In genomic region chr4:26757751-26758150, GRCh38 we compare ENCODE assay signal across 39 cellular contexts.
"Had no signal": no experiment of that assay in that cellular context is flagged by ENCODE, and none has a peak within 500 bp of the region (broad histone marks: within the 10 kb centered on the region; RNA-seq: fewer than 3 reads in every experiment).

No MANE protein-coding gene starts in this region.

- H3K4me1 Mint-ChIP-seq: activated naive CD4-positive, alpha-beta T cell treated with anti-CD3 and anti-CD28 coated beads, Interleukin-2, amount 50 U/mL, for 24 hours; activated T-helper 17 cell treated with anti-CD3 and anti-CD28 coated beads, Interleukin-2, amount 50 U/mL, for 72 hours had no signal

- H3K4me3 ChIP-seq: adrenal gland, ascending aorta, body of pancreas, breast epithelium, cardiac muscle cell had no signal

- ATAC-seq: activated naive CD4-positive, alpha-beta T cell treated with anti-CD3 and anti-CD28 coated beads, Interleukin-2, amount 50 U/mL, for 72 hours; activated naive CD8-positive, alpha-beta T cell treated with anti-CD3 and anti-CD28 coated beads, Interleukin-2, amount 50 U/mL, for 24 hours; activated T-cell treated with anti-CD3 and anti-CD28 coated beads, Interleukin-2, amount 50 U/mL, for 4 hours; activated T-cell treated with anti-CD3 and anti-CD28 coated beads, Interleukin-2, amount 50 U/mL, for 72 hours; activated T-helper 17 cell treated with anti-CD3 and anti-CD28 coated beads, Interleukin-2, amount 50 U/mL, for 72 hours; body of pancreas had no signal

- H3K4me1 ChIP-seq: adrenal gland, ascending aorta, body of pancreas, breast epithelium had no signal

- DNase-seq: activated effector memory CD4-positive, alpha-beta T cell treated with anti-CD3 and anti-CD28 coated beads, Interleukin-2, amount 50 U/mL, for 16 hours; activated effector memory CD4-positive, alpha-beta T cell treated with Interleukin-2 at 50 U/mL for 16 hours; activated gamma-delta T cell; activated gamma-delta T cell treated with Interleukin-2 at 50 U/mL for 16 hours; activated naive CD4-positive, alpha-beta T cell; activated naive CD4-positive, alpha-beta T cell treated with anti-CD3 and anti-CD28 coated beads for 36 hours; activated naive CD4-positive, alpha-beta T cell treated with anti-CD3 and anti-CD28 coated beads, Interleukin-2, amount 10 ng/mL, durations not matched to agents 7 days and 5 days; activated naive CD4-positive, alpha-beta T cell treated with anti-CD3 and anti-CD28 coated beads, Interleukin-2, amount 50 U/mL, for 16 hours; activated naive CD4-positive, alpha-beta T cell treated with Interleukin-2 at 50 U/mL for 16 hours; activated naive CD8-positive, alpha-beta T cell treated with anti-CD3 and anti-CD28 coated beads for 36 hours; activated naive CD8-positive, alpha-beta T cell treated with anti-CD3 and anti-CD28 coated beads, Interleukin-2, amount 10 ng/mL, durations not matched to agents 7 days and 5 days; activated naive CD8-positive, alpha-beta T cell treated with anti-CD3 and anti-CD28 coated beads, Interleukin-2, amount 50 U/mL, for 24 hours; activated T-cell treated with anti-CD3 and anti-CD28 coated beads, Interleukin-2, amount 50 U/mL, for 1 hour; activated T-cell treated with anti-CD3 and anti-CD28 coated beads, Interleukin-2, amount 50 U/mL, for 24 hours; activated T-cell treated with anti-CD3 and anti-CD28 coated beads, Interleukin-2, amount 50 U/mL, for 4 hours; activated T-cell treated with anti-CD3 and anti-CD28 coated beads, Interleukin-2, amount 50 U/mL, for 48 hours; activated T-cell treated with anti-CD3 and anti-CD28 coated beads, Interleukin-2, amount 50 U/mL, for 72 hours; adrenal gland; amniotic stem cell; amygdala; anterior cingulate cortex; aorta; body of pancreas; brain microvascular endothelial cell; caudate nucleus; central memory CD4-positive, alpha-beta T cell; cerebellar nuclear complex had no signal

- H3K27ac ChIP-seq: adrenal gland, ascending aorta, body of pancreas, brain microvascular endothelial cell, breast epithelium, cardiac muscle cell had no signal

- H3K36me3 Mint-ChIP-seq: activated naive CD4-positive, alpha-beta T cell treated with anti-CD3 and anti-CD28 coated beads, Interleukin-2, amount 50 U/mL, for 72 hours had no signal

- H3K27me3 ChIP-seq: adrenal gland, ascending aorta, body of pancreas, brain microvascular endothelial cell, breast epithelium, cardiac muscle cell had no signal

- H3K9me3 ChIP-seq: adrenal gland, ascending aorta, body of pancreas, breast epithelium had no signal

- H3K9me3 Mint-ChIP-seq: activated naive CD4-positive, alpha-beta T cell treated with anti-CD3 and anti-CD28 coated beads for 36 hours; activated naive CD4-positive, alpha-beta T cell treated with anti-CD3 and anti-CD28 coated beads, Interleukin-2, amount 10 ng/mL, durations not matched to agents 7 days and 5 days; activated naive CD4-positive, alpha-beta T cell treated with anti-CD3 and anti-CD28 coated beads, Interleukin-2, amount 50 U/mL, for 24 hours; activated naive CD4-positive, alpha-beta T cell treated with anti-CD3 and anti-CD28 coated beads, Interleukin-2, amount 50 U/mL, for 72 hours; activated naive CD8-positive, alpha-beta T cell treated with anti-CD3 and anti-CD28 coated beads for 36 hours; activated naive CD8-positive, alpha-beta T cell treated with anti-CD3 and anti-CD28 coated beads, Interleukin-2, amount 10 ng/mL, durations not matched to agents 7 days and 5 days; activated naive CD8-positive, alpha-beta T cell treated with anti-CD3 and anti-CD28 coated beads, Interleukin-2, amount 50 U/mL, for 24 hours; activated T-cell treated with anti-CD3 and anti-CD28 coated beads, Interleukin-2, amount 50 U/mL, for 24 hours; activated T-cell treated with anti-CD3 and anti-CD28 coated beads, Interleukin-2, amount 50 U/mL, for 4 hours; activated T-cell treated with anti-CD3 and anti-CD28 coated beads, Interleukin-2, amount 50 U/mL, for 72 hours; activated T-helper 1 cell treated with anti-CD3 and anti-CD28 coated beads, Interleukin-12 subunit alpha, Interleukin-12 subunit beta, Interleukin-2, Interleukin-4 antibody, amounts not matched to agents 30 ng/mL and 10 ng/mL and 1 ng/mL, durations not matched to agents 14 hours and 24 hours and 36 hours; activated T-helper 17 cell treated with anti-CD3 and anti-CD28 coated beads, Interleukin-2, amount 50 U/mL, for 72 hours; activated T-helper 2 cell treated with anti-CD3 and anti-CD28 coated beads, Interferon-gamma antibody, Interleukin-2, Interleukin-4, amounts not matched to agents 10 μg/mL and 5 μg/mL and 100 μg/mL, durations not matched to agents 14 hours and 24 hours and 36 hours; brain had no signal

- H3K36me3 ChIP-seq: adrenal gland, brain microvascular endothelial cell, breast epithelium, cardiac muscle cell had no signal

- H3K27ac Mint-ChIP-seq: activated naive CD4-positive, alpha-beta T cell treated with anti-CD3 and anti-CD28 coated beads for 36 hours; activated naive CD4-positive, alpha-beta T cell treated with anti-CD3 and anti-CD28 coated beads, Interleukin-2, amount 10 ng/mL, durations not matched to agents 7 days and 5 days; activated naive CD4-positive, alpha-beta T cell treated with anti-CD3 and anti-CD28 coated beads, Interleukin-2, amount 50 U/mL, for 24 hours; activated naive CD4-positive, alpha-beta T cell treated with anti-CD3 and anti-CD28 coated beads, Interleukin-2, amount 50 U/mL, for 72 hours; activated naive CD8-positive, alpha-beta T cell; activated naive CD8-positive, alpha-beta T cell treated with anti-CD3 and anti-CD28 coated beads for 36 hours; activated naive CD8-positive, alpha-beta T cell treated with anti-CD3 and anti-CD28 coated beads, Interleukin-2, amount 10 ng/mL, durations not matched to agents 7 days and 5 days; activated naive CD8-positive, alpha-beta T cell treated with anti-CD3 and anti-CD28 coated beads, Interleukin-2, amount 50 U/mL, for 24 hours; activated T-cell treated with anti-CD3 and anti-CD28 coated beads, Interleukin-2, amount 50 U/mL, for 24 hours; activated T-cell treated with anti-CD3 and anti-CD28 coated beads, Interleukin-2, amount 50 U/mL, for 72 hours; activated T-helper 1 cell treated with anti-CD3 and anti-CD28 coated beads, Interleukin-12 subunit alpha, Interleukin-12 subunit beta, Interleukin-2, Interleukin-4 antibody, amounts not matched to agents 30 ng/mL and 10 ng/mL and 1 ng/mL, durations not matched to agents 14 hours and 24 hours and 36 hours; activated T-helper 17 cell treated with anti-CD3 and anti-CD28 coated beads, Interleukin-2, amount 50 U/mL, for 72 hours; activated T-helper 2 cell treated with anti-CD3 and anti-CD28 coated beads, Interferon-gamma antibody, Interleukin-2, Interleukin-4, amounts not matched to agents 10 μg/mL and 5 μg/mL and 100 μg/mL, durations not matched to agents 14 hours and 24 hours and 36 hours had no signal

- H3K4me3 Mint-ChIP-seq: activated naive CD4-positive, alpha-beta T cell treated with anti-CD3 and anti-CD28 coated beads for 36 hours; activated naive CD4-positive, alpha-beta T cell treated with anti-CD3 and anti-CD28 coated beads, Interleukin-2, amount 10 ng/mL, durations not matched to agents 7 days and 5 days; activated naive CD4-positive, alpha-beta T cell treated with anti-CD3 and anti-CD28 coated beads, Interleukin-2, amount 50 U/mL, for 24 hours; activated naive CD8-positive, alpha-beta T cell; activated naive CD8-positive, alpha-beta T cell treated with anti-CD3 and anti-CD28 coated beads for 36 hours; activated naive CD8-positive, alpha-beta T cell treated with anti-CD3 and anti-CD28 coated beads, Interleukin-2, amount 10 ng/mL, durations not matched to agents 7 days and 5 days; activated naive CD8-positive, alpha-beta T cell treated with anti-CD3 and anti-CD28 coated beads, Interleukin-2, amount 50 U/mL, for 24 hours; activated T-cell treated with anti-CD3 and anti-CD28 coated beads, Interleukin-2, amount 50 U/mL, for 24 hours; activated T-cell treated with anti-CD3 and anti-CD28 coated beads, Interleukin-2, amount 50 U/mL, for 4 hours; activated T-cell treated with anti-CD3 and anti-CD28 coated beads, Interleukin-2, amount 50 U/mL, for 72 hours; activated T-helper 1 cell treated with anti-CD3 and anti-CD28 coated beads, Interleukin-12 subunit alpha, Interleukin-12 subunit beta, Interleukin-2, Interleukin-4 antibody, amounts not matched to agents 30 ng/mL and 10 ng/mL and 1 ng/mL, durations not matched to agents 14 hours and 24 hours and 36 hours; activated T-helper 17 cell treated with anti-CD3 and anti-CD28 coated beads, Interleukin-2, amount 50 U/mL, for 72 hours; brain had no signal

- H3K27me3 Mint-ChIP-seq: activated naive CD4-positive, alpha-beta T cell treated with anti-CD3 and anti-CD28 coated beads, Interleukin-2, amount 10 ng/mL, durations not matched to agents 7 days and 5 days; activated naive CD4-positive, alpha-beta T cell treated with anti-CD3 and anti-CD28 coated beads, Interleukin-2, amount 50 U/mL, for 24 hours; activated naive CD8-positive, alpha-beta T cell; activated naive CD8-positive, alpha-beta T cell treated with anti-CD3 and anti-CD28 coated beads for 36 hours; activated naive CD8-positive, alpha-beta T cell treated with anti-CD3 and anti-CD28 coated beads, Interleukin-2, amount 10 ng/mL, durations not matched to agents 7 days and 5 days; activated naive CD8-positive, alpha-beta T cell treated with anti-CD3 and anti-CD28 coated beads, Interleukin-2, amount 50 U/mL, for 24 hours; activated T-cell treated with anti-CD3 and anti-CD28 coated beads, Interleukin-2, amount 50 U/mL, for 24 hours; activated T-helper 17 cell treated with anti-CD3 and anti-CD28 coated beads, Interleukin-2, amount 50 U/mL, for 72 hours; brain had no signal

- FAIRE-seq: bronchial epithelial cell, colon had no signal
